ENCODE assay signal across 7 cellular contexts in genomic region chr2:238060096-238060541, GRCh38. TPM values are rescaled to one million over a fixed set of nuclear protein-coding genes. Genes with fewer than 3 reads are reported as not detected.
DNase-seq lines count a peak whose midpoint lies in the region; ATAC-seq and TF ChIP-seq lines count a peak whose summit lies in the region.

No MANE protein-coding gene starts in this region.

- CTCF ChIA-PET in MCF 10A (lab: Yijun Ruan, JAX), result interaction anchor here (0.6 kb wide), 1 partner anchor 14 kb away, joined by 3 read pairs; no protein-coding TSS in a partner anchor

- H3K4me1 ChIP-seq in Loucy (ENCODE audit: insufficient read depth, low read length, poor library complexity, severe bottlenecking) (peaks cover 40% of the 10 kb centered on the region), mesodermal cell (ENCODE audit: control insufficient read depth, insufficient read depth, low read length, poor library complexity, severe bottlenecking) (no peaks in the 10 kb centered on the region)

- H3K27ac Mint-ChIP-seq in MCF 10A (ENCODE audit: low read depth, unreplicated experiment), result peak overlapping the region; percentile 91

- H3K9me3 ChIP-seq in Loucy (ENCODE audit: insufficient read depth, low read depth, low read length), result no peaks in the 10 kb centered on the region
- no peaks in the 10 kb centered on the region for H3K9me3 ChIP-seq in mesodermal cell (ENCODE audit: control insufficient read depth, low read length)

- peaks cover 6% of the 10 kb centered on the region; the same call in 1 of the 2 replicates for H3F3A ChIP-seq in Loucy (ENCODE audit: low read depth)

- DNase-seq in GM06990 (ENCODE audit: extremely low read depth, insufficient read length) (no peak), MCF 10A (ENCODE audit: unreplicated experiment) (no peak), NCI-H187 (lab: John Stamatoyannopoulos, UW) (no peak), NCI-H1417 (lab: John Stamatoyannopoulos, UW) (no peak)

- H3K36me3 ChIP-seq in GM06990 (ENCODE audit: control insufficient read depth, insufficient read depth, low read length) (no peaks in the 10 kb centered on the region; the same call in 1 of the 2 replicates), Loucy (ENCODE audit: insufficient read depth, low read length) (peaks cover 3% of the 10 kb centered on the region; the same call in 1 of the 2 replicates), mesodermal cell (ENCODE audit: control insufficient read depth, insufficient read depth, low read length) (peaks cover 8% of the 10 kb centered on the region)

- intact Hi-C loops in MCF 10A (cut with micrococcal nuclease), result loop anchor here (1.0 to 5.0 kb wide), 4 partner anchors 77 to 202 kb away; partner anchors contain the start of genes HES6, KLHL30 and UBE2F

- BruUV-seq in MCF 10A (replicated peaks; lab: Mats Ljungman, UMichigan), result no TSS peak

- no peaks in the 10 kb centered on the region for H3K9me3 Mint-ChIP-seq in MCF 10A (ENCODE audit: unreplicated experiment)

- H3K9ac ChIP-seq in Loucy (ENCODE audit: low read depth, low read length, poor library complexity, severe bottlenecking), result peak overlapping the region; percentile 97

- H3K27me3 Mint-ChIP-seq in MCF 10A (ENCODE audit: insufficient read depth, unreplicated experiment), result no peaks in the 10 kb centered on the region

- peak overlapping the region; percentile 84 for H2AFZ ChIP-seq in Loucy (ENCODE audit: low read length)

- peak overlapping the region; percentile 82 for H3K4me3 Mint-ChIP-seq in MCF 10A (ENCODE audit: unreplicated experiment)

- H3K36me3 Mint-ChIP-seq in MCF 10A (ENCODE audit: insufficient read depth, unreplicated experiment), result peaks cover 17% of the 10 kb centered on the region

- no peaks in the 10 kb centered on the region for H4K20me1 ChIP-seq in Loucy (ENCODE audit: insufficient read depth, low read length, poor library complexity, severe bottlenecking)

- H3K4me1 Mint-ChIP-seq in MCF 10A (ENCODE audit: insufficient read depth, unreplicated experiment), result peaks cover 15% of the 10 kb centered on the region

- TF ChIP-seq CTCF in GM06990 (IDR thresholded peaks at IDR 0.05; ENCODE audit: insufficient read depth, low read length, poor library complexity, severe bottlenecking) (no peak), Loucy (conservative IDR thresholded peaks at IDR 0.05; ENCODE audit: low read length) (no peak), MCF 10A (IDR thresholded peaks at IDR 0.05; ENCODE audit: unreplicated experiment) (no peak)

- POLR2A ChIA-PET in MCF 10A (lab: Yijun Ruan, JAX), result interaction anchor here (0.6 to 2.8 kb wide), 24 partner anchors 10 to 229 kb away, joined by 3 to 34 read pairs (median 4); partner anchors contain the start of genes ILKAP, KLHL30 and PER2

- H3K27me3 ChIP-seq in GM06990 (replicated peaks; ENCODE audit: control insufficient read depth, insufficient read depth, low read length) (no peaks in the 10 kb centered on the region), Loucy (ENCODE audit: insufficient read depth, low read length, poor library complexity, severe bottlenecking) (no peaks in the 10 kb centered on the region)

- WGBS in mesodermal cell (ENCODE audit: insufficient coverage in 2 of 2), 2 experiments, result 2 to 3% methylated on average over 18 of the region's 18 CpGs

- H3K27ac ChIP-seq in mesodermal cell (ENCODE audit: low read depth, low read length, severe bottlenecking), result peak overlapping the region; percentile 51

- peak overlapping the region; percentile 86 for H3K4me2 ChIP-seq in Loucy (ENCODE audit: low read depth, low read length, poor library complexity, severe bottlenecking)

- no peak for ATAC-seq in HG02852 (IDR thresholded peaks at IDR 0.05; ENCODE audit: unreplicated experiment)

- peak overlapping the region; percentile 67 for H3K4me3 ChIP-seq in GM06990 (replicated peaks; ENCODE audit: low read depth, low read length)
- peak overlapping the region; percentile 89 for H3K4me3 ChIP-seq in Loucy (ENCODE audit: low read length, poor library complexity, severe bottlenecking)
- peak overlapping the region; percentile 70 for H3K4me3 ChIP-seq in mesodermal cell (ENCODE audit: extremely low read depth, insufficient read depth, low read length, poor library complexity, severe bottlenecking)

- peaks cover 41% of the 10 kb centered on the region for H3K79me2 ChIP-seq in Loucy (ENCODE audit: insufficient read depth, low read length)

- H3K9me2 ChIP-seq in Loucy (replicated peaks; ENCODE audit: low read depth, low read length), result no peaks in the 10 kb centered on the region

RNA-seq across cellular contexts. Expression of gene SCLY, which starts 0.7 kb away (rescaled TPM):
- 40.1 and 40.4 TPM in 2 replicates for total RNA-seq in MCF 10A (2022)
- 13.5 TPM for polyA plus RNA-seq in mesodermal cell (2013, experiment 1 of 2)
- 14.6 TPM for polyA plus RNA-seq in mesodermal cell (2013, experiment 2 of 2)

RNA-seq across cellular contexts. Expression of gene ESPNL, which starts 40.0 kb away (rescaled TPM):
- not detected in 2 replicates for total RNA-seq in MCF 10A (2022)
- polyA plus RNA-seq in mesodermal cell (2013, experiment 1 of 2), result 0.41 TPM
- 0.25 TPM for polyA plus RNA-seq in mesodermal cell (2013, experiment 2 of 2)
